Comparison of ENCODE assay signal across 13 cellular contexts in genomic region chr6:78799682-78800081, GRCh38.
"Had no signal": no experiment of that assay in that cellular context is flagged by ENCODE, and none has a peak within 500 bp of the region (broad histone marks: within the 10 kb centered on the region; RNA-seq: fewer than 3 reads in every experiment).

No MANE protein-coding gene starts in this region.

- H3K4me1 ChIP-seq: colonic mucosa, esophagus muscularis mucosa, esophagus squamous epithelium, foreskin keratinocyte, gastrocnemius medialis, gastroesophageal sphincter, heart left ventricle, heart right ventricle had no signal

- H3K27ac ChIP-seq: colonic mucosa, coronary artery, dorsolateral prefrontal cortex, epithelial cell of prostate, esophagus muscularis mucosa, esophagus squamous epithelium, foreskin keratinocyte, gastrocnemius medialis, gastroesophageal sphincter, heart left ventricle, heart right ventricle had no signal

- H3K36me3 ChIP-seq: colonic mucosa, esophagus muscularis mucosa, esophagus squamous epithelium, gastrocnemius medialis, gastroesophageal sphincter, heart left ventricle, heart right ventricle had no signal

- ATAC-seq: effector memory CD8-positive, alpha-beta T cell; esophagus mucosa; foreskin keratinocyte; gastrocnemius medialis; gastroesophageal sphincter; heart left ventricle; heart right ventricle had no signal

- H3K9me3 ChIP-seq: colonic mucosa, gastrocnemius medialis had no signal

- H3K4me3 ChIP-seq: colonic mucosa, coronary artery, dorsolateral prefrontal cortex, esophagus muscularis mucosa, esophagus squamous epithelium, gastrocnemius medialis, gastroesophageal sphincter, heart left ventricle, heart right ventricle had no signal
